Comparison of ENCODE assay signal across 13 cellular contexts in genomic region chr5:100165309-100165708, GRCh38.
DNase-seq lines count a peak whose midpoint lies in the region; ATAC-seq lines count a peak whose summit lies in the region.
"Had no signal": no experiment of that assay in that cellular context is flagged by ENCODE, and none has a peak within 500 bp of the region (broad histone marks: within the 10 kb centered on the region; RNA-seq: fewer than 3 reads in every experiment).

No MANE protein-coding gene starts in this region.

- DNase-seq in OCI-M1 (lab: John Stamatoyannopoulos, UW) (peak; percentile 22), midbrain (lab: John Stamatoyannopoulos, UW) (no peak), GM03348 (ENCODE audit: low spot score) (no peak), NCI-H1105 treated with DMSO at 0.1 percent for 48 hours (lab: John Stamatoyannopoulos, UW) (no peak)
- no peak for DNase-seq in central memory CD4-positive, alpha-beta T cell
- DNase-seq: activated CD8-positive, alpha-beta memory T cell treated with anti-CD3 and anti-CD28 coated beads, Interleukin-2, amount 50 U/mL, for 4 hours; CD8-positive, alpha-beta T cell; mammary epithelial cell; stimulated activated CD4-positive, alpha-beta T cell treated with anti-CD3 and anti-CD28 coated beads, Interleukin-4, amount 100 ng/mL, for 1 hour; substantia nigra had no signal

- ATAC-seq in GM18873 (IDR thresholded peaks at IDR 0.05; ENCODE audit: low FRiP score, unreplicated experiment) (peak; percentile 100), GM21576 (IDR thresholded peaks at IDR 0.05; ENCODE audit: unreplicated experiment) (peak; percentile 100), HG03095 (IDR thresholded peaks at IDR 0.05; ENCODE audit: unreplicated experiment) (peak; percentile 100)
- ATAC-seq: CD8-positive, alpha-beta T cell had no signal
